29 cellular contexts compared by ENCODE assay signal in the genomic region with DNA sequence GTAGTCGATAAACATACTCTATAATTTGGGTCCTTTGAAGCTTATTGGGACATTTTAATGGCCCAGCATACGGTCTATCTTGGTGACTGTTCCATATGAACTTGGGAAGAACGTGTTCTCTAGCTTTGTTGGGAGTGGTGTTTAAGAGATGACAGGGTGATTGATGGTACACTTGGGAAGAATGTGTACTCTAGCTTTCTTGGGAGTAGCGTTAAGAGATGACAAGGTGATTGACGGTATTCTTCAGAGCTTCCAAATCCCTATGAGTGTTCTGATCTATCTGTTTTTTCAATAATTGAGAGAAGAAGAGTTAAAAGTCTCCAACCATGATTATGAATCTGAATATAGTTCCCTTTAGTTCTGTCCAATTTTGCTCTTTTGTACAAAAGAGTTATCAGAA. TPM values are rescaled to one million over a fixed set of nuclear protein-coding genes. Genes with fewer than 3 reads are reported as not detected.
DNase-seq lines count a peak whose midpoint lies in the region; ATAC-seq, FAIRE-seq and TF ChIP-seq lines count a peak whose summit lies in the region.
"Had no signal": no experiment of that assay in that cellular context is flagged by ENCODE, and none has a peak within 500 bp of the region (broad histone marks: within the 10 kb centered on the region; RNA-seq: fewer than 3 reads in every experiment).

No MANE protein-coding gene starts in this region.

- H3K9me3 ChIP-seq in IMR-90 (ENCODE audit: control insufficient read depth, insufficient read depth, low read length) (no peaks in the 10 kb centered on the region), endothelial cell of umbilical vein (replicated peaks; ENCODE audit: control insufficient read depth, insufficient read depth, low read length) (no peaks in the 10 kb centered on the region), mesodermal cell (ENCODE audit: control insufficient read depth, low read length) (no peaks in the 10 kb centered on the region)
- H3K9me3 ChIP-seq: adrenal gland, gastrocnemius medialis, MG63, sigmoid colon, suprapubic skin had no signal

- no peak overlapping the region; the same call in 1 of the 2 replicates for H2AK5ac ChIP-seq in IMR-90 (ENCODE audit: low read depth, low read length)

- H2BK120ac ChIP-seq in IMR-90 (ENCODE audit: low read depth, low read length) = no peak overlapping the region

- H4K8ac ChIP-seq in IMR-90 (ENCODE audit: low read depth in 2 of 2, low read length in 2 of 2) = no peak overlapping the region

- WGBS in IMR-90 (ENCODE audit: extremely low coverage in 2 of 2, insufficient read length in 1 of 2), 2 experiments = no CpG with 5 or more reads among the region's 5 CpGs
- 92 to 100% methylated on average over 3 to 4 of the region's 5 CpGs for WGBS in mesodermal cell (ENCODE audit: insufficient coverage in 2 of 2), 2 experiments

- no peak overlapping the region for H2AFZ ChIP-seq in IMR-90 (replicated peaks; ENCODE audit: low read length, poor library complexity)
- no peak overlapping the region for H2AFZ ChIP-seq in endothelial cell of umbilical vein (ENCODE audit: low read depth, low read length)
- H2AFZ ChIP-seq: GM23338 had no signal

- H3K27ac ChIP-seq in IMR-90 (ENCODE audit: insufficient read depth, low read length) (no peak overlapping the region), endothelial cell of umbilical vein (ENCODE audit: insufficient read depth, low read depth, low read length) (no peak overlapping the region), mesodermal cell (ENCODE audit: low read depth, low read length, severe bottlenecking) (peak overlapping the region; percentile 47)
- H3K27ac ChIP-seq: 22Rv1, adrenal gland, brain microvascular endothelial cell, gastrocnemius medialis, sigmoid colon, suprapubic skin had no signal

- H2BK20ac ChIP-seq in IMR-90 (ENCODE audit: low read depth, low read length) = 0 out of 2 replicates have a peak overlapping the region, but pooled peaks have one; percentile 8

- H2BK15ac ChIP-seq in IMR-90 (ENCODE audit: low read depth, low read length) = no peak overlapping the region; the same call in 2 of the 3 replicates

- H3K27me3 ChIP-seq in IMR-90 (ENCODE audit: control insufficient read depth, insufficient read depth, low read length) (no peaks in the 10 kb centered on the region), endothelial cell of umbilical vein (ENCODE audit: control insufficient read depth in 2 of 2, insufficient read depth in 2 of 2, low read length in 2 of 2) (no peaks in the 10 kb centered on the region)
- H3K27me3 ChIP-seq: adrenal gland, brain microvascular endothelial cell, gastrocnemius medialis, MG63, sigmoid colon, suprapubic skin had no signal

- peak in 2 of 3 experiments; percentile 8 to 9 for DNase-seq in NCI-H1417 (lab: John Stamatoyannopoulos, UW)
- no peak for DNase-seq in NCI-H1417 treated with DMSO at 0.1 percent for 48 hours (lab: John Stamatoyannopoulos, UW)
- DNase-seq in IMR-90 = no peak
- no peak for DNase-seq in endothelial cell of umbilical vein (ENCODE audit: low read depth, low spot score)
- DNase-seq in GM20000 (ENCODE audit: low spot score) = no peak
- DNase-seq in NK-92 (lab: John Stamatoyannopoulos, UW; ENCODE audit: unreplicated experiment) = no peak
- no peak for DNase-seq in cardiac septum (ENCODE audit: low spot score)
- DNase-seq: activated B cell treated with CpG ODN at 0.5 μM for 24 hours; activated CD4-positive, alpha-beta T cell treated with anti-CD3 and anti-CD28 coated beads, Interleukin-2, amount 50 U/mL, for 4 hours; activated naive CD4-positive, alpha-beta T cell treated with Interleukin-2 at 50 U/mL for 16 hours; adrenal gland; CD8-positive, alpha-beta memory T cell; DMS 273 treated with DMSO at 0.1 percent for 48 hours; gastrocnemius medialis; KBM-7; NCI-H1105 treated with DMSO at 0.1 percent for 48 hours; NCI-H2081 treated with DMSO at 0.1 percent for 48 hours; NCI-H524; sigmoid colon; stimulated activated CD4-positive, alpha-beta T cell treated with anti-CD3 and anti-CD28 coated beads, Interleukin-15, amount 100 ng/mL, for 24 hours; stimulated activated naive CD4-positive, alpha-beta T cell; T-cell had no signal

- intact Hi-C loops in IMR-90 (cut with micrococcal nuclease) (no loop called here), endothelial cell of umbilical vein (cut with micrococcal nuclease) (no loop called here), cardiac septum (cut with DNase I) (no loop called here)

- H3K4ac ChIP-seq in IMR-90 (ENCODE audit: low read depth, low read length) = no peak overlapping the region

- dilution Hi-C loops in IMR-90 (cut with HindIII; ENCODE audit: low sequenced_read_pairs, unreplicated experiment) = no loop called here
- dilution Hi-C loops in endothelial cell of umbilical vein (cut with MboI; ENCODE audit: extremely low pct_ligation_motif_present, low sequenced_read_pairs) = no loop called here

- H3K18ac ChIP-seq in IMR-90 (ENCODE audit: low read depth, low read length) = peak overlapping the region; percentile 18; the same call in 1 of the 2 replicates

- H3K4me1 ChIP-seq in IMR-90 (ENCODE audit: control insufficient read depth, insufficient read depth, low read length) (peaks cover 2% of the 10 kb centered on the region), endothelial cell of umbilical vein (ENCODE audit: control insufficient read depth, extremely low read depth, insufficient read depth, low read length) (no peaks in the 10 kb centered on the region), mesodermal cell (ENCODE audit: control insufficient read depth, insufficient read depth, low read length, poor library complexity, severe bottlenecking) (peaks cover 5% of the 10 kb centered on the region)
- H3K4me1 ChIP-seq: adrenal gland, gastrocnemius medialis had no signal

- no peak overlapping the region for H4K91ac ChIP-seq in IMR-90 (ENCODE audit: insufficient read depth, low read depth, low read length)

- TF ChIP-seq CTCF in IMR-90 (conservative IDR thresholded peaks at IDR 0.05; ENCODE audit: low read depth, low read length) (no peak), endothelial cell of umbilical vein (IDR thresholded peaks at IDR 0.05; ENCODE audit: extremely low read depth in 1 of 2, insufficient read depth in 1 of 2, low read depth in 1 of 2, low read length in 2 of 2) (no peak), GM20000 (IDR thresholded peaks at IDR 0.05; ENCODE audit: extremely low read depth, missing control alignments) (no peak)

- no peak overlapping the region for H3K56ac ChIP-seq in IMR-90 (ENCODE audit: extremely low read depth, insufficient read depth, low read length)

- BruUV-seq in IMR-90 (replicated peaks; lab: Mats Ljungman, UMichigan) = no TSS peak
- no TSS peak for BruUV-seq in endothelial cell of umbilical vein (replicated peaks; lab: Mats Ljungman, UMichigan)

- H3K9me1 ChIP-seq in IMR-90 (ENCODE audit: insufficient read depth, low read length) (peaks cover 6% of the 10 kb centered on the region), endothelial cell of umbilical vein (replicated peaks; ENCODE audit: control insufficient read depth, extremely low read depth, insufficient read depth, low read length) (no peaks in the 10 kb centered on the region)

- H2AK9ac ChIP-seq in IMR-90 (replicated peaks; ENCODE audit: low read depth, low read length, poor library complexity) = no peak overlapping the region

- POLR2A ChIA-PET in IMR-90 (lab: Charles Lee; ENCODE audit: unreplicated experiment) = no interaction called here
- POLR2A ChIA-PET in endothelial cell of umbilical vein (lab: Charles Lee) = no interaction called here

- no peak for TF ChIP-seq RAD21 in IMR-90 (IDR thresholded peaks at IDR 0.05; ENCODE audit: low read length)

- H4K20me1 ChIP-seq in IMR-90 (ENCODE audit: insufficient read depth, low read length) (no peaks in the 10 kb centered on the region), endothelial cell of umbilical vein (replicated peaks; ENCODE audit: control insufficient read depth, extremely low read depth, insufficient read depth, low read length) (no peaks in the 10 kb centered on the region)

- in situ Hi-C loops in IMR-90 (cut with MboI; ENCODE audit: low sequenced_read_pairs) = no loop called here

- no peaks in the 10 kb centered on the region for H3K79me2 ChIP-seq in endothelial cell of umbilical vein (ENCODE audit: control insufficient read depth, insufficient read depth, low read length)

- H3K36me3 ChIP-seq in IMR-90 (ENCODE audit: control insufficient read depth, insufficient read depth, low read length) = no peaks in the 10 kb centered on the region
- no peaks in the 10 kb centered on the region for H3K36me3 ChIP-seq in endothelial cell of umbilical vein (ENCODE audit: control insufficient read depth in 2 of 2, extremely low read depth in 1 of 2, insufficient read depth in 2 of 2, low read length in 2 of 2)
- peaks cover 10% of the 10 kb centered on the region for H3K36me3 ChIP-seq in mesodermal cell (ENCODE audit: control insufficient read depth, insufficient read depth, low read length)
- H3K36me3 ChIP-seq: adrenal gland, brain microvascular endothelial cell, gastrocnemius medialis had no signal

- no peak overlapping the region for H4K5ac ChIP-seq in IMR-90 (ENCODE audit: low read depth, low read length)

- H3K4me3 ChIP-seq in IMR-90 (ENCODE audit: insufficient read depth, low read depth, low read length) = no peak overlapping the region
- no peak overlapping the region for H3K4me3 ChIP-seq in endothelial cell of umbilical vein (replicated peaks in 1 of 3; ENCODE audit: insufficient read depth in 1 of 3, low read depth in 1 of 3, low read length in 3 of 3)
- H3K4me3 ChIP-seq in mesodermal cell (ENCODE audit: extremely low read depth, insufficient read depth, low read length, poor library complexity, severe bottlenecking) = no peak overlapping the region
- H3K4me3 ChIP-seq: adrenal gland, gastrocnemius medialis, GM23338, MG63, sigmoid colon, suprapubic skin had no signal

- H2BK5ac ChIP-seq in IMR-90 (ENCODE audit: low read depth, low read length, poor library complexity, severe bottlenecking) = no peak overlapping the region

- CTCF ChIA-PET in IMR-90 (lab: Yijun Ruan, JAX) = interaction anchor here (1.2 kb wide), 1 partner anchor 21 kb away, joined by 3 read pairs; no protein-coding TSS in a partner anchor
- CTCF ChIA-PET in endothelial cell of umbilical vein (lab: Charles Lee) = interaction anchor here (1.4 to 2.2 kb wide), 2 partner anchors 9 to 11 kb away, joined by 3 to 7 read pairs; a partner anchor contains a TSS

- H3K79me1 ChIP-seq in IMR-90 (ENCODE audit: low read depth in 1 of 2, low read length in 2 of 2) = peaks cover 1 to 3% of the 10 kb centered on the region in 2 experiments; a peak in 2 of 4 replicates

- peak overlapping the region; percentile 31; the same call in 1 of the 2 replicates for H3K23ac ChIP-seq in IMR-90 (ENCODE audit: low read depth, low read length)

- no peak overlapping the region for H3K9ac ChIP-seq in IMR-90 (ENCODE audit: low read depth, low read length)
- no peak overlapping the region for H3K9ac ChIP-seq in endothelial cell of umbilical vein (replicated peaks; ENCODE audit: extremely low read depth, insufficient read depth, low read length)

- no peak for ATAC-seq in IMR-90 (ENCODE audit: low read depth)
- ATAC-seq: GM23338, T-cell had no signal

- H3K4me2 ChIP-seq in IMR-90 (ENCODE audit: low read depth, low read length) (no peak overlapping the region), endothelial cell of umbilical vein (ENCODE audit: insufficient read depth, low read length) (no peak overlapping the region)
- H3K4me2 ChIP-seq: GM23338 had no signal

- H3K14ac ChIP-seq in IMR-90 (replicated peaks; ENCODE audit: low read depth, low read length) = no peak overlapping the region; the same call in 1 of the 2 replicates

- TF ChIP-seq POLR2A in IMR-90 (IDR thresholded peaks at IDR 0.05; ENCODE audit: low read depth, low read length) = no peak
- no peak for TF ChIP-seq POLR2A in endothelial cell of umbilical vein (IDR thresholded peaks at IDR 0.05; ENCODE audit: low read depth, low read length)

- peak; percentile 4 for FAIRE-seq in endothelial cell of umbilical vein (lab: Jason Lieb, UNC)
- FAIRE-seq: GM12891 had no signal

RNA-seq across cellular contexts. Expression of a gene that starts 9.4 kb away (rescaled TPM):
- 1.4 and 2.0 TPM in 2 replicates for total RNA-seq in IMR-90 (2012; rRNA removed)
- 5.5 and 5.8 TPM in 2 replicates for polyA plus RNA-seq in IMR-90 (2012; rRNA removed)
- polyA plus RNA-seq in IMR-90 (2012; cell fraction: cytosol; rRNA removed) = 2.2 and 4.1 TPM in 2 replicates
- 20.1 and 40.5 TPM in 2 replicates for polyA plus RNA-seq in IMR-90 (2012; cell fraction: nucleus; rRNA removed; ENCODE audit: low replicate concordance)
- 9.9 and 11.7 TPM in 2 replicates for total RNA-seq in endothelial cell of umbilical vein
- 4.4 and 5.0 TPM in 2 replicates for polyA plus RNA-seq in endothelial cell of umbilical vein
- polyA plus RNA-seq in endothelial cell of umbilical vein (2011; cell fraction: cytosol; rRNA removed) = 3.2 and 4.3 TPM in 2 replicates
- 23.1 and 24.3 TPM in 2 replicates for polyA plus RNA-seq in endothelial cell of umbilical vein (2011; cell fraction: nucleus; rRNA removed)
- 5.4 and 7.8 TPM in 2 replicates for polyA plus RNA-seq in endothelial cell of umbilical vein (2012)
- 6.9 and 11.9 TPM in 2 replicates for polyA minus RNA-seq in endothelial cell of umbilical vein
- 7.3 TPM for polyA minus RNA-seq in endothelial cell of umbilical vein (2011; cell fraction: cytosol; rRNA and poly(A)+ RNA removed)
- polyA minus RNA-seq in endothelial cell of umbilical vein (2011; cell fraction: nucleus; rRNA and poly(A)+ RNA removed) = 11.4 and 15.6 TPM in 2 replicates
- polyA plus RNA-seq in mesodermal cell (2013, experiment 1 of 2) = 9.7 TPM
- 7.3 TPM for polyA plus RNA-seq in mesodermal cell (2013, experiment 2 of 2)
- 6.6 TPM for total RNA-seq in cardiac septum

Comparison
In these comparisons a context has a peak if more than half of its experiments do, and no peak if none do; other contexts are left out.
1. DNase-seq: peak in NCI-H1417 (2 of 3); none in NCI-H1417 treated with DMSO at 0.1 percent for 48 hours (single experiment), IMR-90 (single experiment), endothelial cell of umbilical vein (single experiment), GM20000 (single experiment), NK-92 (single experiment) and cardiac septum (single experiment).